ENCODE assay signal across 14 cellular contexts in the genomic region with DNA sequence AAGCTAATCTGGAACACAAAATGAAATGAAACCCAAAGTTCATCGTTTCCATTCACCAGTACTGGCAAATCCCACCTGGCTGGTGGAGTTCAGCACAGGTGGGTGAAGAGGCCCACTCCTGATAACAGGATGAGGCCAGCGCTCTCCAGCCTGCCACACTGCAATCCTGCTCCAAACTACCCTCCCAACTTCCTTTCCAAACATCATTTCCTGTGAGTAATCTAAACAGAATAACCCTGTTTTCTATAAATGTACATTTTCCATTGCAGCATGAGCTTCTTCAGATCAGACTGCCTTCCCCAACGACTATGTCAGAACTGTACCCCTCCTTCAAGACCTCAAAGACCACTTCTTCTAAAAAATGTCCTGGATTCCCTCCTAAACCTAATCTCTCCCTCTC. TPM values are rescaled to one million over a fixed set of nuclear protein-coding genes. Genes with fewer than 3 reads are reported as not detected.
DNase-seq lines count a peak whose midpoint lies in the region; TF ChIP-seq lines count a peak whose summit lies in the region.
"Had no signal": no experiment of that assay in that cellular context is flagged by ENCODE, and none has a peak within 500 bp of the region (broad histone marks: within the 10 kb centered on the region; RNA-seq: fewer than 3 reads in every experiment).

No MANE protein-coding gene starts in this region.

- H3K27me3 Mint-ChIP-seq in activated T-helper 1 cell treated with anti-CD3 and anti-CD28 coated beads, Interleukin-12 subunit alpha, Interleukin-12 subunit beta, Interleukin-2, Interleukin-4 antibody, amounts not matched to agents 30 ng/mL and 10 ng/mL and 1 ng/mL, durations not matched to agents 14 hours and 24 hours and 36 hours (ENCODE audit: insufficient read depth), result no peaks in the 10 kb centered on the region
- H3K27me3 Mint-ChIP-seq: activated B cell treated with CpG ODN at 0.5 μM for 24 hours had no signal

- H3K4me3 ChIP-seq in HFF-Myc (replicated peaks; ENCODE audit: low read depth, low read length) (no peak overlapping the region), fibroblast of the aortic adventitia (ENCODE audit: low read depth, low read length) (no peak overlapping the region), vagina (no peak overlapping the region), coronary artery (no peak overlapping the region)
- H3K4me3 ChIP-seq: ascending aorta, lower lobe of right lung, SK-N-MC, tibial artery had no signal

- peaks cover 21% of the 10 kb centered on the region for H3K36me3 Mint-ChIP-seq in activated T-helper 1 cell treated with anti-CD3 and anti-CD28 coated beads, Interleukin-12 subunit alpha, Interleukin-12 subunit beta, Interleukin-2, Interleukin-4 antibody, amounts not matched to agents 30 ng/mL and 10 ng/mL and 1 ng/mL, durations not matched to agents 14 hours and 24 hours and 36 hours (ENCODE audit: low read depth)

- intact Hi-C loops in activated T-helper 1 cell treated with anti-CD3 and anti-CD28 coated beads, Interleukin-12 subunit alpha, Interleukin-12 subunit beta, Interleukin-2, Interleukin-4 antibody, amounts not matched to agents 30 ng/mL and 10 ng/mL and 1 ng/mL, durations not matched to agents 14 hours and 24 hours and 36 hours (cut with micrococcal nuclease), result no loop called here
- intact Hi-C loops in vagina (cut with DNase I), result no loop called here

- H3K27ac ChIP-seq in vagina, result no peak overlapping the region
- H3K27ac ChIP-seq in coronary artery, result no peak overlapping the region
- H3K27ac ChIP-seq: ascending aorta, foreskin keratinocyte, lower lobe of right lung, SK-N-MC, tibial artery had no signal

- H3K9me3 Mint-ChIP-seq in activated T-helper 1 cell treated with anti-CD3 and anti-CD28 coated beads, Interleukin-12 subunit alpha, Interleukin-12 subunit beta, Interleukin-2, Interleukin-4 antibody, amounts not matched to agents 30 ng/mL and 10 ng/mL and 1 ng/mL, durations not matched to agents 14 hours and 24 hours and 36 hours, result no peaks in the 10 kb centered on the region
- H3K9me3 Mint-ChIP-seq: activated B cell treated with CpG ODN at 0.5 μM for 24 hours, nephron had no signal

- H3K4me3 Mint-ChIP-seq in activated T-helper 1 cell treated with anti-CD3 and anti-CD28 coated beads, Interleukin-12 subunit alpha, Interleukin-12 subunit beta, Interleukin-2, Interleukin-4 antibody, amounts not matched to agents 30 ng/mL and 10 ng/mL and 1 ng/mL, durations not matched to agents 14 hours and 24 hours and 36 hours, result no peak overlapping the region
- H3K4me3 Mint-ChIP-seq: activated B cell treated with CpG ODN at 0.5 μM for 24 hours, nephron had no signal

- H3K9me3 ChIP-seq in vagina, result no peaks in the 10 kb centered on the region
- H3K9me3 ChIP-seq: ascending aorta, lower lobe of right lung, tibial artery had no signal

- DNase-seq in Daoy (ENCODE audit: low read depth) (peak; percentile 13), HFF-Myc (ENCODE audit: extremely low read depth, low read depth) (peak; percentile 10), fibroblast of the aortic adventitia (ENCODE audit: low read depth) (peak; percentile 17), vagina (ENCODE audit: extremely low spot score in 2 of 2) (no peak), coronary artery (ENCODE audit: low spot score) (no peak), mucosa of gallbladder (ENCODE audit: low spot score) (no peak)
- DNase-seq in activated T-helper 1 cell treated with anti-CD3 and anti-CD28 coated beads, Interleukin-12 subunit alpha, Interleukin-12 subunit beta, Interleukin-2, Interleukin-4 antibody, amounts not matched to agents 30 ng/mL and 10 ng/mL and 1 ng/mL, durations not matched to agents 14 hours and 24 hours and 36 hours (ENCODE audit: low spot score), result no peak
- DNase-seq: activated B cell treated with CpG ODN at 0.5 μM for 24 hours, foreskin keratinocyte, lower lobe of right lung, tibial artery had no signal

- no peaks in the 10 kb centered on the region for H3K4me1 ChIP-seq in vagina
- H3K4me1 ChIP-seq: ascending aorta, lower lobe of right lung, tibial artery had no signal

- peaks cover 10% of the 10 kb centered on the region for H3K4me1 Mint-ChIP-seq in activated T-helper 1 cell treated with anti-CD3 and anti-CD28 coated beads, Interleukin-12 subunit alpha, Interleukin-12 subunit beta, Interleukin-2, Interleukin-4 antibody, amounts not matched to agents 30 ng/mL and 10 ng/mL and 1 ng/mL, durations not matched to agents 14 hours and 24 hours and 36 hours (ENCODE audit: low read depth)
- H3K4me1 Mint-ChIP-seq: activated B cell treated with CpG ODN at 0.5 μM for 24 hours, nephron had no signal

- TF ChIP-seq CTCF in HFF-Myc (IDR thresholded peaks at IDR 0.05; ENCODE audit: low read depth, low read length, missing control alignments) (no peak), fibroblast of the aortic adventitia (IDR thresholded peaks at IDR 0.05; ENCODE audit: insufficient read depth, low read length) (no peak), vagina (IDR thresholded peaks at IDR 0.05) (no peak), coronary artery (IDR thresholded peaks at IDR 0.05) (no peak)

- no peak for TF ChIP-seq POLR2A in vagina (IDR thresholded peaks at IDR 0.05)

- no peaks in the 10 kb centered on the region for H3K27me3 ChIP-seq in vagina
- H3K27me3 ChIP-seq: ascending aorta, foreskin keratinocyte, tibial artery had no signal

- peak overlapping the region; percentile 90 for H3K27ac Mint-ChIP-seq in activated T-helper 1 cell treated with anti-CD3 and anti-CD28 coated beads, Interleukin-12 subunit alpha, Interleukin-12 subunit beta, Interleukin-2, Interleukin-4 antibody, amounts not matched to agents 30 ng/mL and 10 ng/mL and 1 ng/mL, durations not matched to agents 14 hours and 24 hours and 36 hours
- H3K27ac Mint-ChIP-seq: activated B cell treated with CpG ODN at 0.5 μM for 24 hours, nephron had no signal

- peaks cover 0 to 39% of the 10 kb centered on the region in 2 donors for H3K36me3 ChIP-seq in vagina

RNA-seq across cellular contexts. Expression of gene NFRKB, which starts 15.9 kb away (rescaled TPM):
- total RNA-seq in Daoy (2014; rRNA removed; shearing (Covaris generic)), result 20.2 and 21.5 TPM in 2 replicates
- total RNA-seq in activated T-helper 1 cell treated with anti-CD3 and anti-CD28 coated beads, Interleukin-12 subunit alpha, Interleukin-12 subunit beta, Interleukin-2, Interleukin-4 antibody, amounts not matched to agents 30 ng/mL and 10 ng/mL and 1 ng/mL, durations not matched to agents 14 hours and 24 hours and 36 hours, result 46.8 and 48.5 TPM in 2 replicates
- total RNA-seq in fibroblast of the aortic adventitia (ENCODE audit: low replicate concordance) (8.8 and 21.5 TPM in 2 replicates), vagina (66.3 TPM), mucosa of gallbladder (23.5 TPM)

Comparison
In these comparisons a context has a peak if more than half of its experiments do, and no peak if none do; other contexts are left out.
1. DNase-seq: peak in Daoy (single experiment), HFF-Myc (single experiment) and fibroblast of the aortic adventitia (single experiment); none in activated T-helper 1 cell treated with anti-CD3 and anti-CD28 coated beads, Interleukin-12 subunit alpha, Interleukin-12 subunit beta, Interleukin-2, Interleukin-4 antibody, amounts not matched to agents 30 ng/mL and 10 ng/mL and 1 ng/mL, durations not matched to agents 14 hours and 24 hours and 36 hours (single experiment), vagina (0 of 2), coronary artery (single experiment) and mucosa of gallbladder (single experiment).